8 cellular contexts compared by ENCODE assay signal in the genomic region with DNA sequence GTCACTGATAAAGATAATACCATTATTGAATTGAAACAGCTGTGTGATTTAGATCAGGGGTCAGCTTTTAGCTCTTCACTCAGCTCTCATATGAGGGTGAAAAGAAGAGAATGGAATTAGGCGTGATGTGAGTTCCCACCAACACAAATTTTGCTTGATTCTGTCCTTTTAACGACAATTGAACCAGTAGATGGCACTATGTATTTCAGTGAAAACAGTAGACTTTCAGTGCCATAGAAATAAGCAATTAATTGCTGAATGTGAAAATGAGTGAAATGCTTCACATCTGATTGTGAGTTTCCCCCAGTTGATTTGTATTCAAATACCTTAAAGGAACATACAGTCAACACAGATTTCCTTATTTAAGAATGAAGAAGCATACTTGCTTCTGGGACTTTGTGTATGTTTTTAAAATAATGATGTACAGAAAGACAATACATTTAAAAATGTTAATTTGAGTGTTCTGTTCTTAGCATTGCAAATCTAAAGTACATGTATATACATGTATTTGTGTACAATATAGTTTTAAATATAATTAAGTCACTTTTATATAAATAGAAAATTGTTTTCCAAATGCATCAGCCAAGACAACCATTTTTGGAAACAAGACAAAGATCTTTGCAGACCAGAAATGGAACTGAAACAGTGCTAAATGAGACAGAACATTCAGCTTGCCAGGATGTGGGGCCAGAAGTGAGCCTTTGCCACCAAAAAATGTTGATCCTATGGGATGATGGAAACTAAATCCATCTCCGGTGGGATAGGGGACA.
DNase-seq lines count a peak whose midpoint lies in the region; ATAC-seq and TF ChIP-seq lines count a peak whose summit lies in the region.

No MANE protein-coding gene starts in this region.

- H3K27ac Mint-ChIP-seq in Calu3 (ENCODE audit: unreplicated experiment), result no peak overlapping the region

- no peaks in the 10 kb centered on the region for H3K9me3 Mint-ChIP-seq in Calu3 (ENCODE audit: low read depth, unreplicated experiment)

- no peaks in the 10 kb centered on the region for H3K36me3 Mint-ChIP-seq in Calu3 (ENCODE audit: insufficient read depth, unreplicated experiment)

- H3K27ac ChIP-seq in C4-2B (no peak overlapping the region), ascending aorta (no peak overlapping the region)

- DNase-seq in SK-MEL-5 (ENCODE audit: low read depth, low spot score) (peak; percentile 66), iris pigment epithelial cell (ENCODE audit: low read depth) (peak; percentile 36), ascending aorta (ENCODE audit: low spot score in 2 of 2) (no peak), Calu3 (no peak)
- no peak for DNase-seq in activated CD4-positive, alpha-beta T cell treated with anti-CD3 and anti-CD28 coated beads, Interleukin-2, amount 50 U/mL, for 1 hour

- no peak overlapping the region for H3K4me3 Mint-ChIP-seq in Calu3 (ENCODE audit: low read depth, unreplicated experiment)

- H3K36me3 ChIP-seq in ascending aorta, result no peaks in the 10 kb centered on the region

- H3K4me1 ChIP-seq in ascending aorta, result no peaks in the 10 kb centered on the region

- no TSS peak for BruUV-seq in Calu3 (replicated peaks; lab: Mats Ljungman, UMichigan)

- no peak overlapping the region for H3K4me3 ChIP-seq in ascending aorta

- no peaks in the 10 kb centered on the region for H3K9me3 ChIP-seq in ascending aorta

- peaks cover 8% of the 10 kb centered on the region for H3K4me1 Mint-ChIP-seq in Calu3 (ENCODE audit: low read depth, unreplicated experiment)

- intact Hi-C loops in ascending aorta (cut with DNase I), result no loop called here
- intact Hi-C loops in Calu3 (cut with micrococcal nuclease; ENCODE audit: unreplicated experiment), result loop anchor here (1.0 to 5.0 kb wide), 3 partner anchors 171 to 244 kb away; no protein-coding TSS in a partner anchor

- TF ChIP-seq CTCF in C4-2B (conservative IDR thresholded peaks at IDR 0.05) (peak; percentile 49), ascending aorta (IDR thresholded peaks at IDR 0.05) (no peak), Calu3 (IDR thresholded peaks at IDR 0.05; ENCODE audit: unreplicated experiment) (no peak)

- ATAC-seq in GM18867 (IDR thresholded peaks at IDR 0.05; ENCODE audit: unreplicated experiment) (peak; percentile 77), HG03103 (IDR thresholded peaks at IDR 0.05; ENCODE audit: low read depth, unreplicated experiment) (peak; percentile 60)

- no peaks in the 10 kb centered on the region for H3K27me3 Mint-ChIP-seq in Calu3 (ENCODE audit: unreplicated experiment)

- no peaks in the 10 kb centered on the region for H3K27me3 ChIP-seq in ascending aorta

- in situ Hi-C loops in SK-MEL-5 (cut with HindIII; ENCODE audit: low pct_unique_long_range_greater_than_20kb, low sequenced_read_pairs), result no loop called here

- CTCF ChIA-PET in Calu3 (lab: Charles Lee), result interaction anchor here (0.7 kb wide), 1 partner anchor 211 kb away, joined by 3 read pairs; no protein-coding TSS in a partner anchor

Comparison
In these comparisons a context has a peak if more than half of its experiments do, and no peak if none do; other contexts are left out.
1. DNase-seq: peak in SK-MEL-5 (single experiment) and iris pigment epithelial cell (single experiment); none in ascending aorta (0 of 2), Calu3 (single experiment) and activated CD4-positive, alpha-beta T cell treated with anti-CD3 and anti-CD28 coated beads, Interleukin-2, amount 50 U/mL, for 1 hour (single experiment).